Comparison of ENCODE assay signal across 25 cellular contexts in the genomic region with DNA sequence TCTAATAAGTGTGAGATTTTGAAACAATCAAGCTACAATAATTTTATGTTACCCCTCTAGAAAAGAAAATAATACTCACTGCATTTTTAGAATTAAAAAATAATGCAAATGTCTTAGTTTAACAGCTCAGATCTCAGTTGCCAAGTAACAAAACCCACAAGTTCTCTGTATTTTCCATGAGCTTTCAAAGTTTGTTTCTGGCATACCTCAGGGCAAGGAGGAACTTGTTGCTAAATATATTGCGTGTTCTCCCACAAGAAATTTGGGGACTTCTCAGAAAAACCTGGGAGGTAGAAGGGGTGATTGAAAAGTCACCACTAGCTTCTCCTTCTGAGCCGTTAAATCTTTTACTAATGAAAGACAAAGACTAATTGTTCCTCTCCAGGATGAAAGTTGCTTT.
"Had no signal": no experiment of that assay in that cellular context is flagged by ENCODE, and none has a peak within 500 bp of the region (broad histone marks: within the 10 kb centered on the region; RNA-seq: fewer than 3 reads in every experiment).

No MANE protein-coding gene starts in this region.

- H3K27ac ChIP-seq: prostate gland, spleen, thoracic aorta had no signal

- H3K4me1 ChIP-seq: left lung, prostate gland had no signal

- FAIRE-seq: frontal cortex had no signal

- ATAC-seq: activated CD8-positive, alpha-beta memory T cell treated with anti-CD3 and anti-CD28 coated beads, Interleukin-2, amount 10 ng/mL, durations not matched to agents 7 days and 5 days; activated CD8-positive, alpha-beta T cell treated with anti-CD3 and anti-CD28 coated beads for 36 hours; activated naive CD8-positive, alpha-beta T cell treated with anti-CD3 and anti-CD28 coated beads, Interleukin-2, amount 50 U/mL, for 24 hours; left lung; T-helper 17 cell had no signal

- H3K36me3 Mint-ChIP-seq: activated CD8-positive, alpha-beta memory T cell treated with anti-CD3 and anti-CD28 coated beads, Interleukin-2, amount 10 ng/mL, durations not matched to agents 7 days and 5 days; brain; type B pancreatic cell had no signal

- H3K9me3 ChIP-seq: left lung, prostate gland, spleen, thoracic aorta had no signal

- H3K9me3 Mint-ChIP-seq: activated CD8-positive, alpha-beta T cell treated with anti-CD3 and anti-CD28 coated beads for 36 hours; activated naive CD8-positive, alpha-beta T cell treated with anti-CD3 and anti-CD28 coated beads, Interleukin-2, amount 50 U/mL, for 24 hours; activated T-helper 1 cell treated with anti-CD3 and anti-CD28 coated beads, Interleukin-12 subunit alpha, Interleukin-12 subunit beta, Interleukin-2, Interleukin-4 antibody, amounts not matched to agents 30 ng/mL and 10 ng/mL and 1 ng/mL, durations not matched to agents 14 hours and 24 hours and 36 hours; nephron; type B pancreatic cell had no signal

- H3K4me3 Mint-ChIP-seq: activated CD8-positive, alpha-beta memory T cell treated with anti-CD3 and anti-CD28 coated beads, Interleukin-2, amount 10 ng/mL, durations not matched to agents 7 days and 5 days; activated CD8-positive, alpha-beta T cell treated with anti-CD3 and anti-CD28 coated beads for 36 hours; activated naive CD8-positive, alpha-beta T cell treated with anti-CD3 and anti-CD28 coated beads, Interleukin-2, amount 50 U/mL, for 24 hours; activated T-helper 1 cell treated with anti-CD3 and anti-CD28 coated beads, Interleukin-12 subunit alpha, Interleukin-12 subunit beta, Interleukin-2, Interleukin-4 antibody, amounts not matched to agents 30 ng/mL and 10 ng/mL and 1 ng/mL, durations not matched to agents 14 hours and 24 hours and 36 hours; brain; nephron; T-helper 17 cell; type B pancreatic cell had no signal

- H3K27me3 Mint-ChIP-seq: brain, type B pancreatic cell had no signal

- DNase-seq: activated CD4-positive, alpha-beta T cell treated with anti-CD3 and anti-CD28 coated beads for 48 hours; activated CD4-positive, CD25-positive, alpha-beta regulatory T cell; activated CD8-positive, alpha-beta memory T cell treated with anti-CD3 and anti-CD28 coated beads, Interleukin-2, amount 10 ng/mL, durations not matched to agents 7 days and 5 days; activated CD8-positive, alpha-beta T cell treated with anti-CD3 and anti-CD28 coated beads for 36 hours; activated gamma-delta T cell; activated naive CD4-positive, alpha-beta T cell treated with anti-CD3 and anti-CD28 coated beads, Interleukin-2, amount 50 U/mL, for 16 hours; activated naive CD8-positive, alpha-beta T cell treated with anti-CD3 and anti-CD28 coated beads, Interleukin-2, amount 50 U/mL, for 24 hours; caudate nucleus; effector memory CD4-positive, alpha-beta T cell; hippocampal formation; kidney glomerular epithelial cell; left lung; midbrain; spleen; stimulated activated CD4-positive, alpha-beta T cell treated with anti-CD3 and anti-CD28 coated beads, Interleukin-4, amount 100 ng/mL, for 1 hour; stimulated activated naive CD4-positive, alpha-beta T cell treated with Interleukin-2 at 50 U/mL for 16 hours; SW 1271; T-helper 17 cell had no signal

- H3K4me1 Mint-ChIP-seq: activated CD8-positive, alpha-beta memory T cell treated with anti-CD3 and anti-CD28 coated beads, Interleukin-2, amount 10 ng/mL, durations not matched to agents 7 days and 5 days; activated naive CD8-positive, alpha-beta T cell treated with anti-CD3 and anti-CD28 coated beads, Interleukin-2, amount 50 U/mL, for 24 hours; T-helper 17 cell had no signal

- H3K4me3 ChIP-seq: left lung, prostate gland, spleen, thoracic aorta had no signal

- H3K36me3 ChIP-seq: left lung, prostate gland, spleen, thoracic aorta had no signal

- H3K27me3 ChIP-seq: left lung, spleen had no signal

- H3K27ac Mint-ChIP-seq: activated CD8-positive, alpha-beta memory T cell treated with anti-CD3 and anti-CD28 coated beads, Interleukin-2, amount 10 ng/mL, durations not matched to agents 7 days and 5 days; activated CD8-positive, alpha-beta T cell treated with anti-CD3 and anti-CD28 coated beads for 36 hours; activated naive CD8-positive, alpha-beta T cell treated with anti-CD3 and anti-CD28 coated beads, Interleukin-2, amount 50 U/mL, for 24 hours; activated T-helper 1 cell treated with anti-CD3 and anti-CD28 coated beads, Interleukin-12 subunit alpha, Interleukin-12 subunit beta, Interleukin-2, Interleukin-4 antibody, amounts not matched to agents 30 ng/mL and 10 ng/mL and 1 ng/mL, durations not matched to agents 14 hours and 24 hours and 36 hours; T-helper 17 cell; type B pancreatic cell had no signal
